ENCODE assay signal across 1 cellular context in the genomic region with DNA sequence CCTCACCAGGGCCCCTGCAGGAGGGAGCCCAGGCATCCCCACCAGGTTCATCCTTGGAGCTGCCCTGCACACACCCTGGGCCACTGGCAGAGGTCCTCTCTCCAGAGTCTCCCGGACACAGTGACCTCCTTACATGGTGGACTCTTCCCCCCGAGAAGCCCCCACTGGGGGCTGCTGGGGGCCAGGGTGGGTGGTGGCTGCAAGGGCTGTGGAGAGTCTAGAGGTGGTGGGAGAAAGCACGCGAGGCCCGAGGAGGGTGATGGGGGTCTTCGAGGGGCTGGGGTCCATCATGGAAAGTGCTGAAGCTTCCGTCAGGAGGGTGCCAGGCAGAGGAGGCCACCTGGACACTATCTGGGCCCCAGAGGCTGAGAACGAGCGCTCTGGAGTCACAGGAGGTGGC.
TF ChIP-seq lines count a peak whose summit lies in the region.

No MANE protein-coding gene starts in this region.

TF ChIP-seq in IMR-90, 13 proteins besides CTCF, POLR2A, EP300 and RAD21:
- TF ChIP-seq MAFK (IDR thresholded peaks at IDR 0.05; ENCODE audit: low read depth, low read length) (no peak), FOS (IDR thresholded peaks at IDR 0.05; ENCODE audit: low read depth, low read length) (no peak)
- TF ChIP-seq, protein P1, sequence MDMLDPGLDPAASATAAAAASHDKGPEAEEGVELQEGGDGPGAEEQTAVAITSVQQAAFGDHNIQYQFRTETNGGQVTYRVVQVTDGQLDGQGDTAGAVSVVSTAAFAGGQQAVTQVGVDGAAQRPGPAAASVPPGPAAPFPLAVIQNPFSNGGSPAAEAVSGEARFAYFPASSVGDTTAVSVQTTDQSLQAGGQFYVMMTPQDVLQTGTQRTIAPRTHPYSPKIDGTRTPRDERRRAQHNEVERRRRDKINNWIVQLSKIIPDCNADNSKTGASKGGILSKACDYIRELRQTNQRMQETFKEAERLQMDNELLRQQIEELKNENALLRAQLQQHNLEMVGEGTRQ (IDR thresholded peaks at IDR 0.05; ENCODE audit: low read depth, low read length) = no peak
TF ChIP-seq in IMR-90: peak in this region for 0.
